In the genomic region with DNA sequence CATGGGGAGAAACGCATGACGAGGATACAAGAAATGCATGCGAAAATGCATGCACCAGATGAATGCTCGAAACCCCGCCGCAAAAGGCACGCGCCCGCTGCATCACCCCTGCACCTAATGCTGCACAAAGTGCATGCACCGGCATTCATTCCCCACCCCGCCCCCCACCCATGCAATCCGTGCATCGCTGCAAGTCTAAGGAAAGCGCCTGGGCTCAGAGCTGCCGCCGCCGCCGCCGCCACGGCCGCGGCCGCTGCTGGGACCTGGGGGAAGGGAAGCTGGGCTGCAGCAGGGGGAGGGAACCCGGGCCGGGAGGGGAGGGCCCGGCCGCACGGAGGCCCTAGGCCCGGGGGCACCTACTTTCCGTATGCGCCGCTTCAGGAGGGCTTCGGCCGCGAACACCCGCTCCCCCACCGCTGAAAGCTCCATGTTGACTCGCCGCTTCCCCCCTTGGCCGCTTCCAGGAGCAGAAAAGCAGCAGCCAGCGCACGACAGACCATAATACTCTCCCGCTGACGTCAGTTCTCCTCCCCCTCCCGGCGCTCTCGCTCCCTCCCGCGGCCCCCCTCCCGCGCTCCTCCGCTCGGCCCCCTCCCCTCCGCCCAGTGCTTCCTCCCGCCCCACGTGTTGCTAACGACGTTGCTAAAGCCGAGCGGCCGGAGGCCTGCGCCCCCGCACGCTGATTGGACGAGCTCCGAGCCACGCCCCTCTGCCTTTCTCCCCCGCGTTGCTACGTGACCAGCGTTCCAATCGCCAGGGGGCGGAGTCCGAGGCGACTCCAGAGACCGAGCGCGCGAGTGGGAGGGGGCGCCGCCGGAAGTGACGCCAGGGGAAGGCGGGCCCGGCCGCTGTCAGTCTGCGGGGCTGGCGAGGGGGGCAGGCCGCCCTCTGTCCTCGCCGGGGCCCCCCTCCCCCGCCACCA, we compare ENCODE assay signal across 8 cellular contexts. TPM values are rescaled to one million over a fixed set of nuclear protein-coding genes. Genes with fewer than 3 reads are reported as not detected.
DNase-seq lines count a peak whose midpoint lies in the region; ATAC-seq, FAIRE-seq and TF ChIP-seq lines count a peak whose summit lies in the region.

A gene (minus strand): TSS at position 508 of the 922 bp plus-strand sequence. CDS start 79 bp downstream, at position 429.

- TF ChIP-seq CTCF in H1 (IDR thresholded peaks at IDR 0.05; ENCODE audit: control extremely low read depth in 1 of 3, insufficient read depth in 1 of 3, low read depth in 1 of 3, low read length in 3 of 3), result no peak

- H3K23me2 ChIP-seq in H1 (ENCODE audit: low read depth, low read length), result peaks cover 3% of the 10 kb centered on the region

- H2AK5ac ChIP-seq in H1 (ENCODE audit: low read depth, low read length), result peak within 1 kb of the TSS; percentile 59; the same call in 1 of the 2 replicates
- peak within 1 kb of the TSS; percentile 63 for H2AK5ac ChIP-seq in mesenchymal stem cell (ENCODE audit: low read length, severe bottlenecking)

- WGBS in H1 (ENCODE audit: extremely low coverage in 1 of 2, insufficient coverage in 1 of 2, insufficient read length in 1 of 2, insufficient replicate concordance in 2 of 2, low coverage in 1 of 2, low lambda C conversion rate in 2 of 2, missing lambda C conversion rate in 1 of 2), 2 experiments, result 2% methylated on average over 38 of the region's 92 CpGs; no CpG with 5 or more reads in 1 of the 2 experiments
- under 1% methylated on average over 54 of the region's 92 CpGs for WGBS in mesenchymal stem cell

- peak within 1 kb of the TSS; percentile 48 for H3K56ac ChIP-seq in H1 (replicated peaks; ENCODE audit: insufficient read length, low read depth, low read length)

- H3K79me1 ChIP-seq in H1 (ENCODE audit: low read depth, low read length) (no peaks in the 10 kb centered on the region), mesenchymal stem cell (replicated peaks; ENCODE audit: low read length, poor library complexity, severe bottlenecking) (peaks cover 11% of the 10 kb centered on the region)

- H3K4me1 ChIP-seq in H1 (replicated peaks in 1 of 4; ENCODE audit: control insufficient read depth in 3 of 4, insufficient read depth in 4 of 4, low read length in 3 of 4) (peaks cover 8 to 57% (median 37%) of the 10 kb centered on the region in 4 experiments), mesenchymal stem cell (ENCODE audit: control insufficient read depth, insufficient read depth, low read depth, low read length) (peaks cover 52% of the 10 kb centered on the region)

- H3K14ac ChIP-seq in H1 (ENCODE audit: insufficient read length), result no peak within 1 kb of the TSS
- peak within 1 kb of the TSS in 1 of 2 experiments; percentile 88 for H3K14ac ChIP-seq in mesenchymal stem cell (ENCODE audit: low read length in 2 of 2)

- peak within 1 kb of the TSS; percentile 85; the same call in 1 of the 2 replicates for H2BK12ac ChIP-seq in H1 (ENCODE audit: low read depth, low read length)
- peak within 1 kb of the TSS in 1 of 2 experiments; percentile 45 for H2BK12ac ChIP-seq in mesenchymal stem cell (ENCODE audit: low read length in 2 of 2)

- peak within 1 kb of the TSS; percentile 79 for H4K8ac ChIP-seq in H1 (ENCODE audit: extremely low read depth, insufficient read depth, low read length)
- H4K8ac ChIP-seq in mesenchymal stem cell (ENCODE audit: low read length), result peak within 1 kb of the TSS; percentile 92

- H3K36me3 ChIP-seq in H1 (ENCODE audit: control insufficient read depth in 2 of 4, insufficient read depth in 4 of 4, low read length in 3 of 4) (peaks cover 0 to 8% (median 0%) of the 10 kb centered on the region in 4 experiments; a peak in 1 of 8 replicates), mesenchymal stem cell (ENCODE audit: control insufficient read depth in 1 of 2, insufficient read depth in 2 of 2, low read depth in 1 of 2, low read length in 2 of 2) (peaks cover 0 to 14% of the 10 kb centered on the region in 2 experiments)

- H4K5ac ChIP-seq in H1 (ENCODE audit: insufficient read length, low read depth, low read length), result no peak within 1 kb of the TSS

- FAIRE-seq in H1 (lab: Jason Lieb, UNC), result no peak

- H3K4me3 ChIP-seq in H1 (ENCODE audit: extremely low read depth in 1 of 4, insufficient read depth in 2 of 4, low read depth in 3 of 4, low read length in 4 of 4) (peak within 1 kb of the TSS; percentile 44 to 67 (median 53)), mesenchymal stem cell (ENCODE audit: insufficient read depth in 1 of 2, low read depth in 1 of 2, low read length in 2 of 2) (peak within 1 kb of the TSS; percentile 81 to 82)

- no peak within 1 kb of the TSS for H2BK15ac ChIP-seq in H1 (ENCODE audit: low read length)
- peak within 1 kb of the TSS; percentile 93 for H2BK15ac ChIP-seq in mesenchymal stem cell (ENCODE audit: low read depth, poor library complexity, severe bottlenecking)

- peak within 1 kb of the TSS; percentile 37 for H4K91ac ChIP-seq in H1 (replicated peaks; ENCODE audit: insufficient read length, low read length)
- peak within 1 kb of the TSS; percentile 82 for H4K91ac ChIP-seq in mesenchymal stem cell (ENCODE audit: low read length)

- H2BK120ac ChIP-seq in H1 (replicated peaks; ENCODE audit: low read depth, low read length), result no peak within 1 kb of the TSS
- H2BK120ac ChIP-seq in mesenchymal stem cell (ENCODE audit: low read depth, low read length), result peak within 1 kb of the TSS; percentile 99

- no peak for TF ChIP-seq RAD21 in H1 (IDR thresholded peaks at IDR 0.05 in 1 of 2, conservative IDR thresholded peaks at IDR 0.05 in 1 of 2; ENCODE audit: low read depth in 2 of 2, low read length in 2 of 2)

- CTCF ChIA-PET in H1 (lab: Charles Lee; ENCODE audit: partially characterized antibody), result interaction anchor here (0.7 to 19.1 kb wide), 10 partner anchors 11 to 169 kb away, joined by 3 to 576 read pairs (median 4); no protein-coding TSS in a partner anchor

- POLR2A ChIA-PET in H1 (lab: Charles Lee; ENCODE audit: partially characterized antibody), result interaction anchor here (0.6 to 6.0 kb wide), 15 partner anchors 10 to 350 kb away, joined by 3 to 49 read pairs (median 6); a partner anchor contains a TSS

- H2AFZ ChIP-seq in H1 (ENCODE audit: low read length), result no peak within 1 kb of the TSS; the same call in 1 of the 2 replicates
- H2AFZ ChIP-seq in mesenchymal stem cell (ENCODE audit: low read depth, low read length), result peak within 1 kb of the TSS; percentile 90

- peak; percentile 98 for DNase-seq in COLO668 (lab: John Stamatoyannopoulos, UW; ENCODE audit: unreplicated experiment)
- DNase-seq in HT1080 (ENCODE audit: low read depth), result peak; percentile 97
- peak; percentile 99 for DNase-seq in NOMO-1 (lab: John Stamatoyannopoulos, UW; ENCODE audit: unreplicated experiment in 2 of 2)
- peak; percentile 90 to 99 (median 98) for DNase-seq in activated CD8-positive, alpha-beta memory T cell treated with anti-CD3 and anti-CD28 coated beads for 48 hours (ENCODE audit: low read depth in 2 of 3, low spot score in 2 of 3)
- DNase-seq in H1 (ENCODE audit: low read depth in 1 of 2, low spot score in 2 of 2), result peak; percentile 99 to 100
- peak; percentile 99 for DNase-seq in mesenchymal stem cell
- peak; percentile 99 for DNase-seq in stimulated activated CD8-positive, alpha-beta memory T cell treated with anti-CD3 and anti-CD28 coated beads, Interleukin-12 subunit alpha, Interleukin-12 subunit beta, amount 100 ng/mL, for 24 hours (ENCODE audit: extremely low read depth)

- H4K20me1 ChIP-seq in H1 (replicated peaks in 1 of 2; ENCODE audit: control insufficient read depth in 1 of 2, insufficient read depth in 2 of 2, low read length in 2 of 2), result peaks cover 16 to 19% of the 10 kb centered on the region in 2 experiments

- H3K9me3 ChIP-seq in H1 (ENCODE audit: insufficient read depth in 2 of 2, low read depth in 1 of 2, low read length in 1 of 2) (no peaks in the 10 kb centered on the region; a peak in 1 of 4 replicates), mesenchymal stem cell (ENCODE audit: control insufficient read depth, low read length) (peaks cover 3% of the 10 kb centered on the region)

- H2BK5ac ChIP-seq in H1 (ENCODE audit: low read depth, low read length) (no peak within 1 kb of the TSS; the same call in 1 of the 2 replicates), mesenchymal stem cell (ENCODE audit: low read depth, low read length, poor library complexity, severe bottlenecking) (peak within 1 kb of the TSS; percentile 51)

- H3K4ac ChIP-seq in H1 (replicated peaks; ENCODE audit: insufficient read length, low read depth, low read length) (peak within 1 kb of the TSS; percentile 41), mesenchymal stem cell (ENCODE audit: low read depth in 1 of 2, low read length in 2 of 2) (peak within 1 kb of the TSS; percentile 59 to 84)

- no peak within 1 kb of the TSS for H3K23ac ChIP-seq in H1 (ENCODE audit: insufficient read length)
- peak within 1 kb of the TSS in 1 of 2 experiments; percentile 74 for H3K23ac ChIP-seq in mesenchymal stem cell (ENCODE audit: low read length in 2 of 2)

- H3K27me3 ChIP-seq in H1 (replicated peaks in 1 of 4; ENCODE audit: control insufficient read depth in 3 of 4, extremely low read depth in 1 of 4, insufficient read depth in 3 of 4, low read length in 3 of 4) (peaks cover 80 to 92% (median 90%) of the 10 kb centered on the region in 4 experiments), mesenchymal stem cell (ENCODE audit: control insufficient read depth in 1 of 2, insufficient read depth in 1 of 2, low read length in 2 of 2) (peaks cover 45 to 53% of the 10 kb centered on the region in 2 experiments)

- H3K79me2 ChIP-seq in H1 (ENCODE audit: control insufficient read depth in 1 of 2, insufficient read depth in 2 of 2, low read length in 2 of 2), result no peaks in the 10 kb centered on the region

- TF ChIP-seq EP300 in H1 (IDR thresholded peaks at IDR 0.05; ENCODE audit: borderline replicate concordance in 1 of 2, low read depth in 2 of 2, low read length in 2 of 2), result peak in 1 of 2 experiments; percentile 59; a peak in 1 of 3 replicates

- H3K18ac ChIP-seq in H1 (ENCODE audit: extremely low read depth, low read length) (peak within 1 kb of the TSS; percentile 62), mesenchymal stem cell (ENCODE audit: low read depth in 1 of 2, low read length in 2 of 2) (peak within 1 kb of the TSS; percentile 96 to 99)

- peak within 1 kb of the TSS in 3 of 4 experiments; percentile 51 to 76 (median 63); a peak in 4 of 7 replicates for H3K9ac ChIP-seq in H1 (replicated peaks in 1 of 4; ENCODE audit: extremely low read depth in 1 of 4, low read depth in 3 of 4, low read length in 3 of 4)
- H3K9ac ChIP-seq in mesenchymal stem cell (ENCODE audit: low read length), result peak within 1 kb of the TSS; percentile 91

- H2BK20ac ChIP-seq in H1 (ENCODE audit: low read length), result 0 out of 2 replicates have a peak within 1 kb of the TSS, but pooled peaks have one; percentile 15

- H3K27ac ChIP-seq in H1 (ENCODE audit: low read depth, low read length) (peak within 1 kb of the TSS; percentile 66; the same call in 1 of the 2 replicates), mesenchymal stem cell (ENCODE audit: low read length, poor library complexity, severe bottlenecking) (peak within 1 kb of the TSS; percentile 85)

- ATAC-seq in GM21360 (IDR thresholded peaks at IDR 0.05; ENCODE audit: unreplicated experiment), result peak; percentile 76

- TF ChIP-seq POLR2A in H1 (IDR thresholded peaks at IDR 0.05; ENCODE audit: control extremely low read depth in 1 of 2, low read depth in 2 of 2, low read length in 2 of 2), result peak in 1 of 2 experiments; percentile 43; a peak in 1 of 3 replicates

- H3K4me2 ChIP-seq in H1 (ENCODE audit: insufficient read depth in 1 of 2, low read depth in 2 of 2, low read length in 2 of 2), result peak within 1 kb of the TSS; percentile 67 to 74
- peak within 1 kb of the TSS; percentile 90 for H3K4me2 ChIP-seq in mesenchymal stem cell (ENCODE audit: low read length, poor library complexity, severe bottlenecking)

RNA-seq across cellular contexts. Expression of the gene that starts here (rescaled TPM):
- 7.6 and 9.0 TPM in 2 replicates for total RNA-seq in HT1080 (2014; rRNA removed; shearing (Covaris generic))
- 2.1 and 3.0 TPM in 2 replicates for polyA plus RNA-seq in HT1080 (2015; cell fraction: cytosol; rRNA removed)
- 4.0 and 6.2 TPM in 2 replicates for polyA plus RNA-seq in HT1080 (2015; cell fraction: nucleus; rRNA removed)
- 1.5 and 2.1 TPM in 2 replicates for total RNA-seq in H1 (2021; fragmentation: NEBNext Ultra II Directional; extraction: Animal tissue kit (Norgen Biotek cat#: 25700))
- polyA plus RNA-seq in H1 (2011; rRNA removed), result 0.09 and 0.31 TPM in 2 replicates
- polyA plus RNA-seq in H1 (2011; cell fraction: cytosol; rRNA removed), result 0.28 TPM
- 0.33 TPM for polyA plus RNA-seq in H1 (2011; cell fraction: nucleus; rRNA removed)
- 0.50 to 1.6 TPM (median 1.2 TPM) in 4 replicates for polyA plus RNA-seq in H1 (2012, experiment 1 of 2)
- polyA plus RNA-seq in H1 (2012, experiment 2 of 2), result 1.0 TPM
- 0.30 TPM for polyA plus RNA-seq in H1 (2013, experiment 1 of 2)
- 0.55 TPM for polyA plus RNA-seq in H1 (2013, experiment 2 of 2)
- 0.13 TPM in 1 of 2 replicates, not detected in the other for polyA minus RNA-seq in H1 (2011; rRNA and poly(A)+ RNA removed)
- 0.29 TPM for polyA minus RNA-seq in H1 (2011; cell fraction: cytosol; rRNA and poly(A)+ RNA removed)
- 0.30 TPM for polyA minus RNA-seq in H1 (2011; cell fraction: nucleus; rRNA and poly(A)+ RNA removed)
- 2.9 TPM for polyA plus RNA-seq in mesenchymal stem cell (2013, experiment 1 of 2)
- polyA plus RNA-seq in mesenchymal stem cell (2013, experiment 2 of 2), result 2.8 TPM

Comparison
In these comparisons a context has a peak if more than half of its experiments do, and no peak if none do; other contexts are left out.
1. Peak in every context shown above with its lines: DNase-seq, ATAC-seq, H3K4me3 ChIP-seq and H3K27ac ChIP-seq.